In genomic region chr1:186499571-186499970, GRCh38 we compare ENCODE assay signal across 20 cellular contexts. TPM values are rescaled to one million over a fixed set of nuclear protein-coding genes. Genes with fewer than 3 reads are reported as not detected.
"Had no signal": no experiment of that assay in that cellular context is flagged by ENCODE, and none has a peak within 500 bp of the region (broad histone marks: within the 10 kb centered on the region; RNA-seq: fewer than 3 reads in every experiment).

No MANE protein-coding gene starts in this region.

- H3K36me3 ChIP-seq: esophagus squamous epithelium, gastrocnemius medialis, heart right ventricle, left ventricle myocardium inferior, right atrium auricular region, tibial artery, uterus had no signal

- H3K27me3 Mint-ChIP-seq: activated B cell treated with CpG ODN at 0.5 μM for 24 hours; activated naive CD4-positive, alpha-beta T cell treated with anti-CD3 and anti-CD28 coated beads, Interleukin-2, amount 10 ng/mL, durations not matched to agents 7 days and 5 days; activated T-helper 17 cell treated with anti-CD3 and anti-CD28 coated beads, Interleukin-2, amount 50 U/mL, for 72 hours; stimulated activated memory B cell treated with anti-CD40 and anti-IgM and Interleukin-4, amounts not matched to agents 10 μg/mL and 1 μg/mL and 100 μg/mL, for 72 hours; T-helper 17 cell had no signal

- H3K36me3 Mint-ChIP-seq: activated naive CD4-positive, alpha-beta T cell treated with anti-CD3 and anti-CD28 coated beads, Interleukin-2, amount 10 ng/mL, durations not matched to agents 7 days and 5 days; stimulated activated memory B cell treated with anti-CD40 and anti-IgM and Interleukin-4, amounts not matched to agents 10 μg/mL and 1 μg/mL and 100 μg/mL, for 72 hours had no signal

- ATAC-seq: activated T-helper 17 cell treated with anti-CD3 and anti-CD28 coated beads, Interleukin-2, amount 50 U/mL, for 72 hours; gastrocnemius medialis; heart right ventricle; stimulated activated memory B cell treated with anti-CD40 and anti-IgM and Interleukin-4, amounts not matched to agents 10 μg/mL and 1 μg/mL and 100 μg/mL, for 72 hours; T-helper 17 cell had no signal

- H3K4me3 Mint-ChIP-seq: activated B cell treated with CpG ODN at 0.5 μM for 24 hours; activated naive CD4-positive, alpha-beta T cell treated with anti-CD3 and anti-CD28 coated beads, Interleukin-2, amount 10 ng/mL, durations not matched to agents 7 days and 5 days; activated T-helper 17 cell treated with anti-CD3 and anti-CD28 coated beads, Interleukin-2, amount 50 U/mL, for 72 hours; stimulated activated memory B cell treated with anti-CD40 and anti-IgM and Interleukin-4, amounts not matched to agents 10 μg/mL and 1 μg/mL and 100 μg/mL, for 72 hours; T-helper 17 cell had no signal

- H3K4me1 Mint-ChIP-seq: activated B cell treated with CpG ODN at 0.5 μM for 24 hours; activated naive CD4-positive, alpha-beta T cell treated with anti-CD3 and anti-CD28 coated beads, Interleukin-2, amount 10 ng/mL, durations not matched to agents 7 days and 5 days; activated T-helper 17 cell treated with anti-CD3 and anti-CD28 coated beads, Interleukin-2, amount 50 U/mL, for 72 hours; T-helper 17 cell had no signal

- H3K9me3 Mint-ChIP-seq: activated B cell treated with CpG ODN at 0.5 μM for 24 hours; activated naive CD4-positive, alpha-beta T cell treated with anti-CD3 and anti-CD28 coated beads, Interleukin-2, amount 10 ng/mL, durations not matched to agents 7 days and 5 days; activated T-helper 17 cell treated with anti-CD3 and anti-CD28 coated beads, Interleukin-2, amount 50 U/mL, for 72 hours had no signal

- H3K4me3 ChIP-seq: dorsolateral prefrontal cortex, esophagus squamous epithelium, gastrocnemius medialis, heart right ventricle, left ventricle myocardium inferior, right atrium auricular region, tibial artery, uterus had no signal

- H3K9me3 ChIP-seq: gastrocnemius medialis, right atrium auricular region, tibial artery, uterus had no signal

- H3K27ac Mint-ChIP-seq: activated B cell treated with CpG ODN at 0.5 μM for 24 hours; activated naive CD4-positive, alpha-beta T cell treated with anti-CD3 and anti-CD28 coated beads, Interleukin-2, amount 10 ng/mL, durations not matched to agents 7 days and 5 days; activated T-helper 17 cell treated with anti-CD3 and anti-CD28 coated beads, Interleukin-2, amount 50 U/mL, for 72 hours; stimulated activated memory B cell treated with anti-CD40 and anti-IgM and Interleukin-4, amounts not matched to agents 10 μg/mL and 1 μg/mL and 100 μg/mL, for 72 hours; T-helper 17 cell had no signal

- H3K27ac ChIP-seq: dorsolateral prefrontal cortex, esophagus squamous epithelium, gastrocnemius medialis, heart right ventricle, left ventricle myocardium inferior, right atrium auricular region, tibial artery, uterus had no signal

- H3K27me3 ChIP-seq: dorsolateral prefrontal cortex, esophagus squamous epithelium, gastrocnemius medialis, heart right ventricle, right atrium auricular region, tibial artery, uterus had no signal

- H3K4me1 ChIP-seq: gastrocnemius medialis, heart right ventricle, left ventricle myocardium inferior, right atrium auricular region, uterus had no signal

- DNase-seq: activated B cell treated with CpG ODN at 0.5 μM for 24 hours; activated CD4-positive, alpha-beta T cell treated with anti-CD3 and anti-CD28 coated beads, Interleukin-2, amount 50 U/mL, for 1 hour; activated naive CD4-positive, alpha-beta T cell treated with anti-CD3 and anti-CD28 coated beads, Interleukin-2, amount 10 ng/mL, durations not matched to agents 7 days and 5 days; activated T-cell treated with anti-CD3 and anti-CD28 coated beads for 4 hours; amygdala; dorsolateral prefrontal cortex; esophagus squamous epithelium; gastrocnemius medialis; heart right ventricle; islet precursor cell; left ventricle myocardium inferior; midbrain; posterior cingulate gyrus; T-helper 17 cell; tibial artery; uterus had no signal

RNA-seq across cellular contexts. Expression of gene PDC, which starts 38.7 kb away (rescaled TPM):
- total RNA-seq: activated B cell treated with CpG ODN at 0.5 μM for 24 hours; activated CD8-positive, alpha-beta memory T cell treated with anti-CD3 and anti-CD28 coated beads for 36 hours; activated T-helper 17 cell treated with anti-CD3 and anti-CD28 coated beads, Interleukin-2, amount 50 U/mL, for 72 hours; esophagus squamous epithelium; gastrocnemius medialis; heart right ventricle; left ventricle myocardium inferior; right atrium auricular region; T-helper 17 cell; uterus had no signal
- polyA plus RNA-seq: heart right ventricle had no signal
